18 cellular contexts compared by ENCODE assay signal in genomic region chr2:42324949-42325348, GRCh38. TPM values are rescaled to one million over a fixed set of nuclear protein-coding genes. Genes with fewer than 3 reads are reported as not detected.
DNase-seq lines count a peak whose midpoint lies in the region; ATAC-seq and TF ChIP-seq lines count a peak whose summit lies in the region.
"Had no signal": no experiment of that assay in that cellular context is flagged by ENCODE, and none has a peak within 500 bp of the region (broad histone marks: within the 10 kb centered on the region; RNA-seq: fewer than 3 reads in every experiment).

No MANE protein-coding gene starts in this region.

- no peaks in the 10 kb centered on the region for H3K27me3 Mint-ChIP-seq in activated CD4-positive, alpha-beta T cell treated with anti-CD3 and anti-CD28 coated beads for 36 hours
- no peaks in the 10 kb centered on the region for H3K27me3 Mint-ChIP-seq in activated naive CD4-positive, alpha-beta T cell treated with anti-CD3 and anti-CD28 coated beads, Interleukin-2, amount 50 U/mL, for 24 hours

- TF ChIP-seq RAD21 in neural cell (conservative IDR thresholded peaks at IDR 0.05): no peak

- H3K9me3 ChIP-seq in neural cell (ENCODE audit: low read length): no peaks in the 10 kb centered on the region
- H3K9me3 ChIP-seq: Peyer's patch had no signal

- intact Hi-C loops in activated CD4-positive, alpha-beta T cell treated with anti-CD3 and anti-CD28 coated beads for 36 hours (cut with DNase I, micrococcal nuclease): no loop called here

- no peak for DNase-seq in activated CD4-positive, alpha-beta T cell treated with anti-CD3 and anti-CD28 coated beads for 36 hours
- DNase-seq in activated CD4-positive, alpha-beta T cell treated with anti-CD3 and anti-CD28 coated beads, Interleukin-2, amount 50 U/mL, for 1 hour: no peak
- DNase-seq in activated naive CD4-positive, alpha-beta T cell (lab: John Stamatoyannopoulos, UW): no peak
- DNase-seq: AML-193; DMS153; KBM-7; NCI-H1105 treated with DMSO at 0.1 percent for 48 hours; NCI-H748 treated with DMSO at 0.1 percent for 48 hours; NK-92 treated with Interleukin-12 subunit alpha and Interleukin-12 subunit beta, amount 100 ng/mL, for 24 hours; Peyer's patch had no signal

- H3K36me3 ChIP-seq in neural cell (ENCODE audit: insufficient read depth, low read length): no peaks in the 10 kb centered on the region

- peaks cover 15% of the 10 kb centered on the region for H3K4me1 Mint-ChIP-seq in activated CD4-positive, alpha-beta T cell treated with anti-CD3 and anti-CD28 coated beads for 36 hours
- H3K4me1 Mint-ChIP-seq in activated naive CD4-positive, alpha-beta T cell treated with anti-CD3 and anti-CD28 coated beads, Interleukin-2, amount 50 U/mL, for 24 hours: peaks cover 18% of the 10 kb centered on the region
- H3K4me1 Mint-ChIP-seq: CD14-positive monocyte had no signal

- H3K4me2 ChIP-seq in neural cell (ENCODE audit: low read length): no peak overlapping the region

- H3K27ac ChIP-seq in VCaP: peak overlapping the region; percentile 2; the same call in 1 of the 2 replicates
- peak overlapping the region; percentile 26 for H3K27ac ChIP-seq in neural cell (ENCODE audit: low read length)
- H3K27ac ChIP-seq: 22Rv1, Peyer's patch had no signal

- H3F3A ChIP-seq in neural cell (ENCODE audit: insufficient read depth, low read length, poor library complexity, severe bottlenecking): no peaks in the 10 kb centered on the region

- peak overlapping the region; percentile 65 for H3K27ac Mint-ChIP-seq in activated CD4-positive, alpha-beta T cell treated with anti-CD3 and anti-CD28 coated beads for 36 hours
- peak overlapping the region; percentile 32 for H3K27ac Mint-ChIP-seq in activated naive CD4-positive, alpha-beta T cell treated with anti-CD3 and anti-CD28 coated beads, Interleukin-2, amount 50 U/mL, for 24 hours

- no peak overlapping the region for H3K9ac ChIP-seq in neural cell (ENCODE audit: low read length)

- H3K27me3 ChIP-seq in neural cell (ENCODE audit: insufficient read depth, low read depth, low read length): no peaks in the 10 kb centered on the region
- H3K27me3 ChIP-seq: Peyer's patch had no signal

- TF ChIP-seq EP300 in neural cell (conservative IDR thresholded peaks at IDR 0.05; ENCODE audit: poor library complexity, severe bottlenecking): no peak

- H3K4me3 Mint-ChIP-seq in activated CD4-positive, alpha-beta T cell treated with anti-CD3 and anti-CD28 coated beads for 36 hours: no peak overlapping the region
- no peak overlapping the region for H3K4me3 Mint-ChIP-seq in activated naive CD4-positive, alpha-beta T cell treated with anti-CD3 and anti-CD28 coated beads, Interleukin-2, amount 50 U/mL, for 24 hours
- H3K4me3 Mint-ChIP-seq: CD14-positive monocyte had no signal

- peaks cover 35% of the 10 kb centered on the region for H3K36me3 Mint-ChIP-seq in activated CD4-positive, alpha-beta T cell treated with anti-CD3 and anti-CD28 coated beads for 36 hours (ENCODE audit: low read depth)
- H3K36me3 Mint-ChIP-seq in activated naive CD4-positive, alpha-beta T cell treated with anti-CD3 and anti-CD28 coated beads, Interleukin-2, amount 50 U/mL, for 24 hours: peaks cover 8% of the 10 kb centered on the region

- no peak overlapping the region for H3K4me3 ChIP-seq in neural cell (ENCODE audit: low read length)
- H3K4me3 ChIP-seq: GM12878, Peyer's patch had no signal

- ATAC-seq in activated CD4-positive, alpha-beta T cell treated with anti-CD3 and anti-CD28 coated beads for 36 hours: no peak
- ATAC-seq in HG03175 (IDR thresholded peaks at IDR 0.05; ENCODE audit: unreplicated experiment) (no peak), GM18517 (IDR thresholded peaks at IDR 0.05; ENCODE audit: unreplicated experiment) (no peak)
- ATAC-seq: GM12878 had no signal

- TF ChIP-seq CTCF in VCaP (conservative IDR thresholded peaks at IDR 0.05) (no peak), neural cell (IDR thresholded peaks at IDR 0.05; ENCODE audit: poor library complexity, severe bottlenecking) (no peak)

- H4K20me1 ChIP-seq in neural cell (ENCODE audit: insufficient read depth): no peaks in the 10 kb centered on the region

- CTCF ChIA-PET in activated CD4-positive, alpha-beta T cell treated with anti-CD3 and anti-CD28 coated beads for 36 hours (lab: Charles Lee): interaction anchor here (1.0 to 1.1 kb wide), 2 partner anchors 34 to 231 kb away, joined by 3 to 4 read pairs; no protein-coding TSS in a partner anchor

- H3K9me3 Mint-ChIP-seq in activated CD4-positive, alpha-beta T cell treated with anti-CD3 and anti-CD28 coated beads for 36 hours (ENCODE audit: low read depth): no peaks in the 10 kb centered on the region
- no peaks in the 10 kb centered on the region for H3K9me3 Mint-ChIP-seq in activated naive CD4-positive, alpha-beta T cell treated with anti-CD3 and anti-CD28 coated beads, Interleukin-2, amount 50 U/mL, for 24 hours
- H3K9me3 Mint-ChIP-seq: CD14-positive monocyte had no signal

- H3K9me2 ChIP-seq in neural cell (ENCODE audit: insufficient read depth, low read length): no peaks in the 10 kb centered on the region

- H3K79me2 ChIP-seq in neural cell (replicated peaks; ENCODE audit: insufficient read depth, low read length): no peaks in the 10 kb centered on the region

- POLR2A ChIA-PET in activated CD4-positive, alpha-beta T cell treated with anti-CD3 and anti-CD28 coated beads for 36 hours (lab: Charles Lee): interaction anchor here (0.8 kb wide), 1 partner anchor 60 kb away, joined by 3 read pairs; no protein-coding TSS in a partner anchor

- H2AFZ ChIP-seq in neural cell (ENCODE audit: low read depth, low read length): no peak overlapping the region

TF ChIP-seq in neural cell, 6 proteins besides CTCF, POLR2A, EP300 and RAD21:
- no peak for TF ChIP-seq MXI1 (conservative IDR thresholded peaks at IDR 0.05; ENCODE audit: poor library complexity, severe bottlenecking)
- TF ChIP-seq POLR2AphosphoS5 (IDR thresholded peaks at IDR 0.05): no peak
- no peak for TF ChIP-seq EZH2 (IDR thresholded peaks at IDR 0.05; ENCODE audit: borderline replicate concordance, insufficient read depth, low read length, poor library complexity, severe bottlenecking)
- no peak for TF ChIP-seq REST (IDR thresholded peaks at IDR 0.05; ENCODE audit: borderline replicate concordance)
- TF ChIP-seq TAF1 (IDR thresholded peaks at IDR 0.05; ENCODE audit: low read depth): no peak
- TF ChIP-seq SMC3 (conservative IDR thresholded peaks at IDR 0.05; ENCODE audit: poor library complexity): no peak

RNA-seq across cellular contexts. Expression of gene COX7A2L, which starts 36.1 kb away (rescaled TPM):
- 100 to 1,000 TPM; 103 TPM for total RNA-seq in activated CD4-positive, alpha-beta T cell treated with anti-CD3 and anti-CD28 coated beads for 36 hours
- polyA plus RNA-seq in neural cell: 396 and 425 TPM in 2 replicates
- polyA minus RNA-seq in neural cell: 232 and 277 TPM in 2 replicates
